In genomic region chr1:38867208-38867607, GRCh38 we compare ENCODE assay signal across 26 cellular contexts. TPM values are rescaled to one million over a fixed set of nuclear protein-coding genes. Genes with fewer than 3 reads are reported as not detected.
"Had no signal": no experiment of that assay in that cellular context is flagged by ENCODE, and none has a peak within 500 bp of the region (broad histone marks: within the 10 kb centered on the region; RNA-seq: fewer than 3 reads in every experiment).

No MANE protein-coding gene starts in this region.

- H3K9me3 ChIP-seq: stomach, suprapubic skin, testis, thoracic aorta, thyroid gland, tibial artery, tibial nerve, transverse colon, upper lobe of left lung, upper lobe of right lung, uterus, vagina had no signal

- H3K36me3 ChIP-seq: thoracic aorta, thyroid gland, transverse colon, uterus had no signal

- H3K4me1 ChIP-seq: testis, uterus had no signal

- H3K27me3 ChIP-seq: stomach, suprapubic skin, testis, thyroid gland, tibial artery, tibial nerve, transverse colon, upper lobe of left lung, upper lobe of right lung, uterus, vagina had no signal

- H3K4me3 ChIP-seq: stomach, suprapubic skin, testis, thoracic aorta, thyroid gland, tibial artery, tibial nerve, transverse colon, upper lobe of left lung, upper lobe of right lung, uterus, vagina had no signal

- H3K27ac ChIP-seq: stomach, suprapubic skin, testis, thoracic aorta, thyroid gland, tibial artery, tibial nerve, transverse colon, upper lobe of left lung, upper lobe of right lung, uterus, vagina had no signal

- DNase-seq: stimulated activated CD4-positive, alpha-beta T cell treated with anti-CD3 and anti-CD28 coated beads, Interleukin-2, amount 100 ng/mL, for 48 hours; stimulated activated CD4-positive, alpha-beta T cell treated with anti-CD3 and anti-CD28 coated beads, Interleukin-4, amount 100 ng/mL, for 1 hour; stimulated activated CD4-positive, alpha-beta T cell treated with anti-CD3 and anti-CD28 coated beads, Interleukin-4, amount 100 ng/mL, for 24 hours; stimulated activated CD4-positive, alpha-beta T cell treated with anti-CD3 and anti-CD28 coated beads, Interleukin-4, amount 100 ng/mL, for 4 hours; stimulated activated CD8-positive, alpha-beta memory T cell treated with anti-CD3 and anti-CD28 coated beads, Interleukin-4, amount 100 ng/mL, for 48 hours; stimulated activated naive B cell treated with anti-CD40 and anti-IgM and Interleukin-4, amounts not matched to agents 10 μg/mL and 1 μg/mL and 100 μg/mL, for 72 hours; stimulated activated naive CD4-positive, alpha-beta T cell; stimulated activated naive CD4-positive, alpha-beta T cell treated with Interleukin-2 at 50 U/mL for 16 hours; stimulated activated naive CD8-positive, alpha-beta T cell treated with anti-CD3 and anti-CD28 coated beads, Interleukin-15, amount 100 ng/mL, for 72 hours; stimulated activated naive CD8-positive, alpha-beta T cell treated with anti-CD3 and anti-CD28 coated beads, Interleukin-15, Interleukin-2, amounts not matched to agents 100 U/mL and 50 U/mL, for 24 hours; stomach; substantia nigra; testis; thyroid gland; tibial artery; transverse colon; upper lobe of left lung; upper lobe of right lung; uterus had no signal

- ATAC-seq: stimulated activated effector memory CD8-positive, alpha-beta T cell treated with anti-CD3 and anti-CD28 coated beads, Interleukin-12 subunit alpha, Interleukin-12 subunit beta, amount 100 ng/mL, for 72 hours; stimulated activated memory B cell treated with anti-CD40 and anti-IgM and Interleukin-4, amounts not matched to agents 10 μg/mL and 1 μg/mL and 100 μg/mL, for 72 hours; stimulated activated naive B cell treated with anti-CD40 and anti-IgM and Interleukin-4, amounts not matched to agents 10 μg/mL and 1 μg/mL and 100 μg/mL, for 72 hours; stimulated activated naive CD8-positive, alpha-beta T cell treated with anti-CD3 and anti-CD28 coated beads, Interleukin-15, amount 100 ng/mL, for 72 hours; stimulated activated naive CD8-positive, alpha-beta T cell treated with anti-CD3 and anti-CD28 coated beads, Interleukin-15, Interleukin-2, amounts not matched to agents 100 U/mL and 50 U/mL, for 24 hours; upper lobe of right lung had no signal

RNA-seq across cellular contexts. Expression of gene GJA9, which starts 14.2 kb away (rescaled TPM):
- polyA plus RNA-seq: urinary bladder had no signal
